8 cellular contexts compared by ENCODE assay signal in the genomic region with DNA sequence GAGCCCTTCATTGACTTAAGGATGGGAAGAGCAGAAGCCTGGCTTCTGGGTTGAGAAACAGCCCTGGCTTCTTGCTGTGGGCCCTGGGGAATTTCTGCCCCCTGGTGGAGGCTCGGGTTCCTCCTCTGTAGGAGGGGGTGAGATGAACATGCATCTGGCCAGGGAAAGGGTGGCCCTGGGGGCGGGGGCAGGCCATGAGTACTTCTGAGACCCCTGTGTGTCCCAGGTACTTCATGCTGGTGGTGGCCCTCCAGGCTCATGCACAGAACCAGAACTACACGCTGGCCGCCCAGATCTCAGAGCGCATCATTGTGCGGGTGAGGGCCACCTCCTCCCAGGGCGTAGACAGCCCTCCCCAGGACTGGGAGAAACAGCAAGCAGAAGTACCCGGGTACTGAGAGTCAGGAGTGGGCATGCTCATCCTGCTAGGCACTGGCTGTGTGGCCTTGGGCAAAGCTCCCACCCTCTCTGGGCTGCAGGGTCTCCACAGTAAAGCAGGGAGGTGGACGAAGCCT. TPM values are rescaled to one million over a fixed set of nuclear protein-coding genes. Genes with fewer than 3 reads are reported as not detected.
DNase-seq lines count a peak whose midpoint lies in the region; ATAC-seq, FAIRE-seq and TF ChIP-seq lines count a peak whose summit lies in the region.

No MANE protein-coding gene starts in this region.

- no peaks in the 10 kb centered on the region for H3K36me3 ChIP-seq in heart right ventricle

- peak; percentile 64 for TF ChIP-seq CTCF in D721Med (IDR thresholded peaks at IDR 0.05; ENCODE audit: insufficient read depth, missing control alignments)
- TF ChIP-seq CTCF in heart right ventricle (IDR thresholded peaks at IDR 0.05): peak; percentile 23 to 77 (median 59)

- H3K4me1 ChIP-seq in heart right ventricle: peaks cover 0 to 22% (median 6%) of the 10 kb centered on the region in 9 donors

- ATAC-seq in heart right ventricle (peak in 5 of 8 donors; percentile 27 to 63 (median 48)), HG03439 (IDR thresholded peaks at IDR 0.05; ENCODE audit: unreplicated experiment) (no peak), HG02763 (IDR thresholded peaks at IDR 0.05; ENCODE audit: unreplicated experiment) (no peak)

- intact Hi-C loops in heart right ventricle (cut with DNase I): no loop called here

- no peak overlapping the region for H3K27ac Mint-ChIP-seq in activated naive CD8-positive, alpha-beta T cell treated with anti-CD3 and anti-CD28 coated beads for 36 hours

- H3K4me3 ChIP-seq in heart right ventricle (no peak overlapping the region), skeletal muscle cell (ENCODE audit: low read depth, low read length) (no peak overlapping the region)

- WGBS in heart right ventricle, 2 donors: 71 to 73% methylated on average over 9 of the region's 9 CpGs

- no peak overlapping the region for H3K4me3 Mint-ChIP-seq in activated naive CD8-positive, alpha-beta T cell treated with anti-CD3 and anti-CD28 coated beads for 36 hours

- H3K4me1 Mint-ChIP-seq in activated naive CD8-positive, alpha-beta T cell treated with anti-CD3 and anti-CD28 coated beads for 36 hours: peaks cover 8% of the 10 kb centered on the region

- DNase-seq in D721Med (ENCODE audit: insufficient read length, low spot score): peak; percentile 95
- peak; percentile 59 for DNase-seq in HCEC 1CT
- DNase-seq in SIG-M5 treated with dmso at 0.1 percent for 504 hours (lab: John Stamatoyannopoulos, UW; ENCODE audit: unreplicated experiment): peak; percentile 64
- DNase-seq in activated naive CD8-positive, alpha-beta T cell treated with anti-CD3 and anti-CD28 coated beads for 36 hours: peak; percentile 67
- peak; percentile 35 to 38 for DNase-seq in heart right ventricle
- peak; percentile 19 for DNase-seq in skeletal muscle cell (ENCODE audit: low read depth)

- no peaks in the 10 kb centered on the region for H3K9me3 ChIP-seq in heart right ventricle

- no peaks in the 10 kb centered on the region for H3K9me3 Mint-ChIP-seq in activated naive CD8-positive, alpha-beta T cell treated with anti-CD3 and anti-CD28 coated beads for 36 hours

- FAIRE-seq in D721Med (lab: Jason Lieb, UNC): no peak

- H3K27ac ChIP-seq in heart right ventricle: no peak overlapping the region

- no peaks in the 10 kb centered on the region for H3K36me3 Mint-ChIP-seq in activated naive CD8-positive, alpha-beta T cell treated with anti-CD3 and anti-CD28 coated beads for 36 hours

- peaks cover 0 to 13% (median 0%) of the 10 kb centered on the region in 7 donors for H3K27me3 ChIP-seq in heart right ventricle

- H3K27me3 Mint-ChIP-seq in activated naive CD8-positive, alpha-beta T cell treated with anti-CD3 and anti-CD28 coated beads for 36 hours: peaks cover 16% of the 10 kb centered on the region

RNA-seq across cellular contexts. Expression of gene TMEM258, which starts 15.8 kb away (rescaled TPM):
- 100 to 1,000 TPM; 143 TPM for total RNA-seq in activated naive CD8-positive, alpha-beta T cell treated with anti-CD3 and anti-CD28 coated beads for 36 hours
- total RNA-seq in heart right ventricle: 100 to 1,000 TPM in 9 of 10 donors, 10 to 100 TPM in 1; 98.9 to 142 (median 109) TPM
- 100 to 1,000 TPM in 1 of 2 donors, 10 to 100 TPM in 1; 80.7 to 273 TPM for polyA plus RNA-seq in heart right ventricle

RNA-seq across cellular contexts. Expression of gene FEN1, which starts 16.1 kb away (rescaled TPM):
- total RNA-seq in activated naive CD8-positive, alpha-beta T cell treated with anti-CD3 and anti-CD28 coated beads for 36 hours: 100 to 1,000 TPM; 135 to 140 TPM
- 1 to 10 TPM; 3.7 to 8.6 (median 6.2) TPM for total RNA-seq in heart right ventricle
- 1 to 10 TPM; 2.1 to 8.8 TPM for polyA plus RNA-seq in heart right ventricle

RNA-seq across cellular contexts. Expression of gene MYRF, which starts 24.2 kb away (rescaled TPM):
- total RNA-seq in activated naive CD8-positive, alpha-beta T cell treated with anti-CD3 and anti-CD28 coated beads for 36 hours: under 1 TPM; 0.68 to 0.70 TPM
- total RNA-seq in heart right ventricle: 1 to 10 TPM in 1 of 10 donors, under 1 TPM in 9; 0.13 to 1.2 (median 0.26) TPM
- under 1 TPM; 0.16 to 0.37 TPM for polyA plus RNA-seq in heart right ventricle

RNA-seq across cellular contexts. Expression of gene FADS1, which starts 40.2 kb away (rescaled TPM):
- total RNA-seq in activated naive CD8-positive, alpha-beta T cell treated with anti-CD3 and anti-CD28 coated beads for 36 hours: 10 to 100 TPM; 18.1 to 18.2 TPM
- 10 to 100 TPM; 16.4 to 37.4 (median 25.4) TPM for total RNA-seq in heart right ventricle
- polyA plus RNA-seq in heart right ventricle: 10 to 100 TPM; 13.8 to 35.2 TPM

RNA-seq across cellular contexts. Expression of gene FADS2, which starts 51.5 kb away (rescaled TPM):
- total RNA-seq in activated naive CD8-positive, alpha-beta T cell treated with anti-CD3 and anti-CD28 coated beads for 36 hours: 10 to 100 TPM; 65.4 to 65.6 TPM
- 10 to 100 TPM; 15.1 to 37.0 (median 23.5) TPM for total RNA-seq in heart right ventricle
- 10 to 100 TPM; 12.2 to 31.6 TPM for polyA plus RNA-seq in heart right ventricle

Comparison
In these comparisons a context has a peak if more than half of its experiments do, and no peak if none do; other contexts are left out.
1. DNase-seq: peak in every context shown above with its lines; median percentile 95 in D721Med; 67 in activated naive CD8-positive, alpha-beta T cell treated with anti-CD3 and anti-CD28 coated beads for 36 hours; 64 in SIG-M5 treated with dmso at 0.1 percent for 504 hours; 59 in HCEC 1CT; 36 in heart right ventricle; 19 in skeletal muscle cell.
2. ATAC-seq: peak in heart right ventricle (5 of 8); none in HG03439 (single experiment) and HG02763 (single experiment).
3. RNA of gene FEN1, which starts 16.1 kb away (total RNA-seq): 135 to 140 TPM in activated naive CD8-positive, alpha-beta T cell treated with anti-CD3 and anti-CD28 coated beads for 36 hours; 3.7 to 8.6 TPM in heart right ventricle; every median in the first group is over 10 times any median in the second.